Comparison of ENCODE assay signal across 8 cellular contexts in the genomic region with DNA sequence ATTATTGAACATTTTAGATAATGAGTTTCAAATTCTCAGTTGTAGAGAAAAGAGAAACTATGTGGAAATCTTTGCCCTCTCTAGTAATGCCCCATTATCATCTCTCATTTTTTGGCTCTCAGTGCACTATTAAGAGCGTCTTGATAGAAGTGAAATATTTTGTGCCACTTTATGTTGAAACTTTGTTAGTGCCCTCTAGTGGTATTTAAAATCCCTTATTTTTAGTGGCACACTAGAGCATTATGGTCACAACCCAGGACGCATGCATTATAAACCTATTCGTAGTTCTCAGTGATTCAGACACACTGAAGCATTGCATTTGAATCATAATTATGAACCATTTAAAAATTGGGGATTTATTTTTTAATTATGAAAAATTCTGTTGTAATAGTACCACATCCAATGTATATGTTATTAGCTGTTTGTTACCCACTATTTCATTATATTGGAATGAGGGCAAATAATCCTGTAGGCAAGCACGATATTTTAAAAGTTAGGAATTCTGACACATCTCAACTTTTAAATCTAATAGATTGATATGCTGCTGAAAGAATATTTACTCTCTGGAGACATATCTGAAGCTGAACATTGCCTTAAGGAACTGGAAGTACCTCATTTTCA. TPM values are rescaled to one million over a fixed set of nuclear protein-coding genes. Genes with fewer than 3 reads are reported as not detected.
A peak's percentile ranks its signal among the peaks of the same experiment; 100 is the strongest.
DNase-seq lines count a peak whose midpoint lies in the region; ATAC-seq and TF ChIP-seq lines count a peak whose summit lies in the region.

No MANE protein-coding gene starts in this region.

- no peaks in the 10 kb centered on the region for H3K27me3 ChIP-seq in testis

- H3K36me3 ChIP-seq in testis (ENCODE audit: low read depth, missing control alignments), result no peaks in the 10 kb centered on the region

- no peaks in the 10 kb centered on the region for H3K9me3 Mint-ChIP-seq in activated naive CD4-positive, alpha-beta T cell treated with anti-CD3 and anti-CD28 coated beads, Interleukin-2, amount 50 U/mL, for 72 hours
- no peaks in the 10 kb centered on the region for H3K9me3 Mint-ChIP-seq in activated naive CD4-positive, alpha-beta T cell treated with anti-CD3 and anti-CD28 coated beads for 36 hours

- H3K4me3 ChIP-seq in HFF-Myc (replicated peaks; ENCODE audit: low read depth, low read length) (no peak overlapping the region), testis (no peak overlapping the region)

- no peak for TF ChIP-seq POLR2A in testis (IDR thresholded peaks at IDR 0.05)

- peak overlapping the region in 1 of 2 donors; percentile 57 for H3K27ac Mint-ChIP-seq in activated naive CD4-positive, alpha-beta T cell treated with anti-CD3 and anti-CD28 coated beads, Interleukin-2, amount 50 U/mL, for 72 hours
- H3K27ac Mint-ChIP-seq in activated naive CD4-positive, alpha-beta T cell treated with anti-CD3 and anti-CD28 coated beads for 36 hours, result no peak overlapping the region

- peak; percentile 32 for TF ChIP-seq CTCF in HFF-Myc (IDR thresholded peaks at IDR 0.05; ENCODE audit: low read depth, low read length, missing control alignments)
- peak; percentile 46 to 57 (median 54) for TF ChIP-seq CTCF in testis (IDR thresholded peaks at IDR 0.05)

- no peak overlapping the region for H3K4me3 Mint-ChIP-seq in activated naive CD4-positive, alpha-beta T cell treated with anti-CD3 and anti-CD28 coated beads for 36 hours

- H3K4me1 ChIP-seq in testis, result no peaks in the 10 kb centered on the region

- no peak overlapping the region for H3K27ac ChIP-seq in testis

- DNase-seq in activated naive CD4-positive, alpha-beta T cell treated with anti-CD3 and anti-CD28 coated beads, Interleukin-2, amount 50 U/mL, for 72 hours (ENCODE audit: low spot score in 2 of 2), result no peak
- DNase-seq in activated naive CD4-positive, alpha-beta T cell treated with anti-CD3 and anti-CD28 coated beads for 36 hours, result no peak
- DNase-seq in HFF-Myc (ENCODE audit: extremely low read depth, low read depth), result no peak
- peak; percentile 21 for DNase-seq in NCI-H345 (lab: John Stamatoyannopoulos, UW)
- peak; percentile 52 for DNase-seq in astrocyte of the hippocampus (ENCODE audit: low read depth, low spot score)
- peak; percentile 44 for DNase-seq in iris pigment epithelial cell (ENCODE audit: low read depth)
- no peak for DNase-seq in testis
- DNase-seq in activated CD8-positive, alpha-beta memory T cell treated with anti-CD3 and anti-CD28 coated beads, Interleukin-2, amount 50 U/mL, for 48 hours, result no peak

- peak; percentile 72 to 73 for ATAC-seq in activated naive CD4-positive, alpha-beta T cell treated with anti-CD3 and anti-CD28 coated beads, Interleukin-2, amount 50 U/mL, for 72 hours

- WGBS in testis, 2 donors, result 38 to 56% methylated on average over 4 of the region's 4 CpGs

- H3K4me1 Mint-ChIP-seq in activated naive CD4-positive, alpha-beta T cell treated with anti-CD3 and anti-CD28 coated beads for 36 hours (ENCODE audit: low read depth), result peaks cover 42% of the 10 kb centered on the region

- H3K36me3 Mint-ChIP-seq in activated naive CD4-positive, alpha-beta T cell treated with anti-CD3 and anti-CD28 coated beads, Interleukin-2, amount 50 U/mL, for 72 hours, result peaks cover 5 to 14% of the 10 kb centered on the region in 2 donors
- H3K36me3 Mint-ChIP-seq in activated naive CD4-positive, alpha-beta T cell treated with anti-CD3 and anti-CD28 coated beads for 36 hours (ENCODE audit: low read depth), result peaks cover 28% of the 10 kb centered on the region

- H3K27me3 Mint-ChIP-seq in activated naive CD4-positive, alpha-beta T cell treated with anti-CD3 and anti-CD28 coated beads for 36 hours (ENCODE audit: low read depth), result no peaks in the 10 kb centered on the region

- intact Hi-C loops in activated naive CD4-positive, alpha-beta T cell treated with anti-CD3 and anti-CD28 coated beads for 36 hours (cut with micrococcal nuclease), result loop anchor here (1.0 to 2.0 kb wide), 5 partner anchors 21 to 587 kb away; no protein-coding TSS in a partner anchor
- intact Hi-C loops in testis (cut with DNase I; ENCODE audit: low total_unique reads), result no loop called here

- no peaks in the 10 kb centered on the region for H3K9me3 ChIP-seq in testis

- CTCF ChIA-PET in activated naive CD4-positive, alpha-beta T cell treated with anti-CD3 and anti-CD28 coated beads for 36 hours (lab: Charles Lee), result interaction anchor here (0.6 to 3.9 kb wide), 18 partner anchors 9 to 823 kb away, joined by 3 to 27 read pairs (median 4); no protein-coding TSS in a partner anchor

RNA-seq across cellular contexts. Expression of a gene that starts 21.9 kb away (rescaled TPM):
- total RNA-seq in activated naive CD4-positive, alpha-beta T cell treated with anti-CD3 and anti-CD28 coated beads, Interleukin-2, amount 50 U/mL, for 72 hours, result 100 to 1,000 TPM in 1 of 2 donors, 10 to 100 TPM in 1; 94.9 to 159 TPM
- 100 to 1,000 TPM; 143 to 146 TPM for total RNA-seq in activated naive CD4-positive, alpha-beta T cell treated with anti-CD3 and anti-CD28 coated beads for 36 hours
- 10 to 100 TPM; 64.0 to 71.1 TPM for total RNA-seq in testis
- polyA plus RNA-seq in testis (ENCODE audit: insufficient read depth, low read depth, low replicate concordance), result 124 TPM

RNA-seq across cellular contexts. Expression of a gene that starts 25.3 kb away (rescaled TPM):
- 10 to 100 TPM; 32.1 to 51.8 TPM for total RNA-seq in activated naive CD4-positive, alpha-beta T cell treated with anti-CD3 and anti-CD28 coated beads, Interleukin-2, amount 50 U/mL, for 72 hours
- total RNA-seq in activated naive CD4-positive, alpha-beta T cell treated with anti-CD3 and anti-CD28 coated beads for 36 hours, result 10 to 100 TPM; 37.2 to 42.6 TPM
- total RNA-seq in testis, result 10 to 100 TPM; 41.8 to 57.7 TPM
- polyA plus RNA-seq in testis (ENCODE audit: insufficient read depth, low read depth, low replicate concordance), result 202 TPM

RNA-seq across cellular contexts. Expression of a gene that starts 25.7 kb away (rescaled TPM):
- 10 to 100 TPM; 33.7 to 35.9 TPM for total RNA-seq in activated naive CD4-positive, alpha-beta T cell treated with anti-CD3 and anti-CD28 coated beads, Interleukin-2, amount 50 U/mL, for 72 hours
- 10 to 100 TPM; 24.9 to 27.2 TPM for total RNA-seq in activated naive CD4-positive, alpha-beta T cell treated with anti-CD3 and anti-CD28 coated beads for 36 hours
- total RNA-seq in testis, result 100 to 1,000 TPM in 1 of 2 donors, 10 to 100 TPM in 1; 91.1 to 104 TPM
- polyA plus RNA-seq in testis (ENCODE audit: insufficient read depth, low read depth, low replicate concordance), result 61.5 TPM

Comparison
In these comparisons a context has a peak if more than half of its experiments do, and no peak if none do; other contexts are left out.
1. DNase-seq: peak in NCI-H345 (single experiment), astrocyte of the hippocampus (single experiment) and iris pigment epithelial cell (single experiment); none in activated naive CD4-positive, alpha-beta T cell treated with anti-CD3 and anti-CD28 coated beads, Interleukin-2, amount 50 U/mL, for 72 hours (0 of 2), activated naive CD4-positive, alpha-beta T cell treated with anti-CD3 and anti-CD28 coated beads for 36 hours (single experiment), HFF-Myc (single experiment), testis (single experiment) and activated CD8-positive, alpha-beta memory T cell treated with anti-CD3 and anti-CD28 coated beads, Interleukin-2, amount 50 U/mL, for 48 hours (single experiment).